Comparison of ENCODE assay signal across 11 cellular contexts in the genomic region with DNA sequence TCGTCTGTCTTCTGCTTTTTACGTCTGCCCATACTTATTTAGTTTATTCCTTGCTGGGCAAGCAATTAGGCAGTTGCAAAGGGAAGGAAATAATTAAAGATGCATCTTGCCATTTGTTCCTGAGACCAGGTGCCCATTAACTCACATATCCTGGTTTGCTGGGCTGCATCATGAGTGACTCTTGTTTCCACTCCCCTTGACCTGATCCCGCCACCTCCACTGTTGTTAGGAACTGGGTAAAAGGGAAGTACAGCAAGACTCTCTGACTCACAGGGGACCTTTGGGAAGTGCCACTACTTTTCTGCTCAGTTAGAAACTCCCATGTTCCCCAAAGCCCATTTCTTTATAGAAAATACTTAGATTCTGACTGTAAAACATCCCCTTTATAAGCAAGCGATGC.
DNase-seq lines count a peak whose midpoint lies in the region; ATAC-seq and TF ChIP-seq lines count a peak whose summit lies in the region.
"Had no signal": no experiment of that assay in that cellular context is flagged by ENCODE, and none has a peak within 500 bp of the region (broad histone marks: within the 10 kb centered on the region; RNA-seq: fewer than 3 reads in every experiment).

No MANE protein-coding gene starts in this region.

- H3K27ac ChIP-seq in tibial nerve: peak overlapping the region in 3 of 4 donors; percentile 25 to 56 (median 48)

- TF ChIP-seq EP300 in tibial nerve (IDR thresholded peaks at IDR 0.05): peak in 1 of 2 donors; percentile 13

- no peak overlapping the region for H3K4me3 Mint-ChIP-seq in activated CD4-positive, alpha-beta T cell treated with anti-CD3 and anti-CD28 coated beads, Interleukin-2, amount 10 ng/mL, durations not matched to agents 24 days and 14 days
- no peak overlapping the region for H3K4me3 Mint-ChIP-seq in chondrocyte (ENCODE audit: unreplicated experiment)
- H3K4me3 Mint-ChIP-seq in activated naive CD4-positive, alpha-beta T cell treated with anti-CD3 and anti-CD28 coated beads, Interleukin-2, amount 10 ng/mL, durations not matched to agents 7 days and 5 days: no peak overlapping the region
- H3K4me3 Mint-ChIP-seq: activated T-cell treated with anti-CD3 and anti-CD28 coated beads, Interleukin-2, amount 50 U/mL, for 4 hours; endodermal cell; neural crest cell had no signal

- H3K9me3 Mint-ChIP-seq in activated CD4-positive, alpha-beta T cell treated with anti-CD3 and anti-CD28 coated beads, Interleukin-2, amount 10 ng/mL, durations not matched to agents 24 days and 14 days: peaks cover 21% of the 10 kb centered on the region
- no peaks in the 10 kb centered on the region for H3K9me3 Mint-ChIP-seq in chondrocyte (ENCODE audit: low read depth)
- H3K9me3 Mint-ChIP-seq in activated naive CD4-positive, alpha-beta T cell treated with anti-CD3 and anti-CD28 coated beads, Interleukin-2, amount 10 ng/mL, durations not matched to agents 7 days and 5 days: peaks cover 3% of the 10 kb centered on the region
- H3K9me3 Mint-ChIP-seq: endodermal cell, neural crest cell had no signal

- no peak for TF ChIP-seq POLR2A in tibial nerve (IDR thresholded peaks at IDR 0.05)

- no peak for ATAC-seq in GM19397 (IDR thresholded peaks at IDR 0.05; ENCODE audit: unreplicated experiment)
- ATAC-seq: activated T-cell treated with anti-CD3 and anti-CD28 coated beads, Interleukin-2, amount 50 U/mL, for 4 hours had no signal

- 72 to 82% methylated on average over 4 of the region's 4 CpGs for WGBS in tibial nerve, 2 donors

- H3K36me3 ChIP-seq in tibial nerve: peaks cover 0 to 58% (median 3%) of the 10 kb centered on the region in 3 donors

- CTCF ChIA-PET in activated naive CD4-positive, alpha-beta T cell treated with anti-CD3 and anti-CD28 coated beads, Interleukin-2, amount 10 ng/mL, durations not matched to agents 7 days and 5 days (lab: Charles Lee): no interaction called here

- no peak overlapping the region for H3K4me3 ChIP-seq in tibial nerve

- peaks cover 0 to 24% (median 12%) of the 10 kb centered on the region in 4 donors for H3K4me1 ChIP-seq in tibial nerve

- intact Hi-C loops in activated CD4-positive, alpha-beta T cell treated with anti-CD3 and anti-CD28 coated beads, Interleukin-2, amount 10 ng/mL, durations not matched to agents 24 days and 14 days (cut with micrococcal nuclease): loop anchor here (5.0 kb wide), 1 partner anchor 42 kb away; no protein-coding TSS in a partner anchor

- peaks cover 93% of the 10 kb centered on the region for H3K36me3 Mint-ChIP-seq in activated CD4-positive, alpha-beta T cell treated with anti-CD3 and anti-CD28 coated beads, Interleukin-2, amount 10 ng/mL, durations not matched to agents 24 days and 14 days (ENCODE audit: low read depth)
- peaks cover 35% of the 10 kb centered on the region for H3K36me3 Mint-ChIP-seq in chondrocyte (ENCODE audit: low read depth)
- peaks cover 83% of the 10 kb centered on the region for H3K36me3 Mint-ChIP-seq in activated naive CD4-positive, alpha-beta T cell treated with anti-CD3 and anti-CD28 coated beads, Interleukin-2, amount 10 ng/mL, durations not matched to agents 7 days and 5 days

- TF ChIP-seq CTCF in chondrocyte (IDR thresholded peaks at IDR 0.05): no peak
- TF ChIP-seq CTCF in tibial nerve (IDR thresholded peaks at IDR 0.05): no peak

- H3K27ac Mint-ChIP-seq in activated CD4-positive, alpha-beta T cell treated with anti-CD3 and anti-CD28 coated beads, Interleukin-2, amount 10 ng/mL, durations not matched to agents 24 days and 14 days: peak overlapping the region; percentile 75
- H3K27ac Mint-ChIP-seq in chondrocyte (ENCODE audit: unreplicated experiment): peak overlapping the region; percentile 91
- H3K27ac Mint-ChIP-seq in activated naive CD4-positive, alpha-beta T cell treated with anti-CD3 and anti-CD28 coated beads, Interleukin-2, amount 10 ng/mL, durations not matched to agents 7 days and 5 days: no peak overlapping the region

- no peaks in the 10 kb centered on the region for H3K9me3 ChIP-seq in tibial nerve

- peaks cover 48% of the 10 kb centered on the region for H3K4me1 Mint-ChIP-seq in activated CD4-positive, alpha-beta T cell treated with anti-CD3 and anti-CD28 coated beads, Interleukin-2, amount 10 ng/mL, durations not matched to agents 24 days and 14 days
- H3K4me1 Mint-ChIP-seq in chondrocyte (ENCODE audit: low read depth): peaks cover 42% of the 10 kb centered on the region
- H3K4me1 Mint-ChIP-seq in activated naive CD4-positive, alpha-beta T cell treated with anti-CD3 and anti-CD28 coated beads, Interleukin-2, amount 10 ng/mL, durations not matched to agents 7 days and 5 days: peaks cover 12% of the 10 kb centered on the region

- DNase-seq in activated CD4-positive, alpha-beta T cell treated with anti-CD3 and anti-CD28 coated beads, Interleukin-2, amount 10 ng/mL, durations not matched to agents 24 days and 14 days: no peak
- no peak for DNase-seq in activated CD4-positive, alpha-beta T cell treated with anti-CD3 and anti-CD28 coated beads for 48 hours
- DNase-seq in chondrocyte (ENCODE audit: low spot score) (no peak), medulla oblongata (ENCODE audit: extremely low spot score) (peak; percentile 25), tibial nerve (ENCODE audit: low spot score in 2 of 2) (no peak), NCI-H446 (lab: John Stamatoyannopoulos, UW) (no peak)
- no peak for DNase-seq in activated naive CD4-positive, alpha-beta T cell treated with anti-CD3 and anti-CD28 coated beads, Interleukin-2, amount 10 ng/mL, durations not matched to agents 7 days and 5 days
- DNase-seq: activated T-cell treated with anti-CD3 and anti-CD28 coated beads, Interleukin-2, amount 50 U/mL, for 4 hours; endodermal cell had no signal

- no peaks in the 10 kb centered on the region for H3K27me3 ChIP-seq in tibial nerve

- no peaks in the 10 kb centered on the region for H3K27me3 Mint-ChIP-seq in activated CD4-positive, alpha-beta T cell treated with anti-CD3 and anti-CD28 coated beads, Interleukin-2, amount 10 ng/mL, durations not matched to agents 24 days and 14 days
- no peaks in the 10 kb centered on the region for H3K27me3 Mint-ChIP-seq in chondrocyte (ENCODE audit: low read depth)
- no peaks in the 10 kb centered on the region for H3K27me3 Mint-ChIP-seq in activated naive CD4-positive, alpha-beta T cell treated with anti-CD3 and anti-CD28 coated beads, Interleukin-2, amount 10 ng/mL, durations not matched to agents 7 days and 5 days
